In the genomic region with DNA sequence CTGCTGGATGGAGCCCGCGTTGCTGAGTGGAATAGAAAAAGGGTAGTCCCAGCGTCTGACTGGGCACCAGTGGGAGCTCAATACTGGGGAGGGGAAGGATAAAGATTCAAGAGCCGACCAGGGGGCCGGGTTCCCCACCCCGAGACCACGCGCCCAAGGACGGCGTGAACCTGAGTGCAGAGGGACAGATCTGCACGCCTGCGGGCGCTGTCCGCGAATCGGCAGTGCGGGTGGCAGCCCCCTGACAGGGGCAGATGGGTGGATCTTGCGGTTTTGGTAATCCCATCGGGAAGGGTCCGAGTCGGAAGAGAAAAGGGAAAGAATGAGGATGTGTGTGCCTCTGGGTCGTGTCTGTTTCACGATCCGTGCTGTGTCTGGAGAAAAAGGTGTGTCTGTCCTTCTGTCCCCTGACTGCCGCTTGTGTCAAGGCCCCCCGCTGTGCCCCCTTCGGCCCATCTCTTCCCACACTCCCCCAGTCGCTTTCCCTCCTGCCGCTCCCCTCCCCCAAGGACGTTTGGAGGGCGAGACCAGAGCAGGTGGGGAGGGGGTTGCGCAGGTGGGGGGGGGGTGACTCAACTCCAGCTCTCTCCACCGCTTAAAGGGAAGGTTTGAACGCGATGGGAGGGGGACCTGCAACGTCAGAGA, we compare ENCODE assay signal across 1 cellular context.
TF ChIP-seq lines count a peak whose summit lies in the region.

No MANE protein-coding gene starts in this region.

TF ChIP-seq in GM12878, 131 proteins besides CTCF, POLR2A, EP300 and RAD21:
- TF ChIP-seq MTA2 (IDR thresholded peaks at IDR 0.05; ENCODE audit: low read depth) = no peak
- no peak for TF ChIP-seq CEBPB (IDR thresholded peaks at IDR 0.05; ENCODE audit: borderline replicate concordance in 1 of 2, low read depth in 2 of 2, low read length in 2 of 2)
- TF ChIP-seq IKZF2 (IDR thresholded peaks at IDR 0.05) = no peak
- no peak for TF ChIP-seq BRCA1 (IDR thresholded peaks at IDR 0.05; ENCODE audit: low read depth, low read length)
- TF ChIP-seq, protein P1, sequence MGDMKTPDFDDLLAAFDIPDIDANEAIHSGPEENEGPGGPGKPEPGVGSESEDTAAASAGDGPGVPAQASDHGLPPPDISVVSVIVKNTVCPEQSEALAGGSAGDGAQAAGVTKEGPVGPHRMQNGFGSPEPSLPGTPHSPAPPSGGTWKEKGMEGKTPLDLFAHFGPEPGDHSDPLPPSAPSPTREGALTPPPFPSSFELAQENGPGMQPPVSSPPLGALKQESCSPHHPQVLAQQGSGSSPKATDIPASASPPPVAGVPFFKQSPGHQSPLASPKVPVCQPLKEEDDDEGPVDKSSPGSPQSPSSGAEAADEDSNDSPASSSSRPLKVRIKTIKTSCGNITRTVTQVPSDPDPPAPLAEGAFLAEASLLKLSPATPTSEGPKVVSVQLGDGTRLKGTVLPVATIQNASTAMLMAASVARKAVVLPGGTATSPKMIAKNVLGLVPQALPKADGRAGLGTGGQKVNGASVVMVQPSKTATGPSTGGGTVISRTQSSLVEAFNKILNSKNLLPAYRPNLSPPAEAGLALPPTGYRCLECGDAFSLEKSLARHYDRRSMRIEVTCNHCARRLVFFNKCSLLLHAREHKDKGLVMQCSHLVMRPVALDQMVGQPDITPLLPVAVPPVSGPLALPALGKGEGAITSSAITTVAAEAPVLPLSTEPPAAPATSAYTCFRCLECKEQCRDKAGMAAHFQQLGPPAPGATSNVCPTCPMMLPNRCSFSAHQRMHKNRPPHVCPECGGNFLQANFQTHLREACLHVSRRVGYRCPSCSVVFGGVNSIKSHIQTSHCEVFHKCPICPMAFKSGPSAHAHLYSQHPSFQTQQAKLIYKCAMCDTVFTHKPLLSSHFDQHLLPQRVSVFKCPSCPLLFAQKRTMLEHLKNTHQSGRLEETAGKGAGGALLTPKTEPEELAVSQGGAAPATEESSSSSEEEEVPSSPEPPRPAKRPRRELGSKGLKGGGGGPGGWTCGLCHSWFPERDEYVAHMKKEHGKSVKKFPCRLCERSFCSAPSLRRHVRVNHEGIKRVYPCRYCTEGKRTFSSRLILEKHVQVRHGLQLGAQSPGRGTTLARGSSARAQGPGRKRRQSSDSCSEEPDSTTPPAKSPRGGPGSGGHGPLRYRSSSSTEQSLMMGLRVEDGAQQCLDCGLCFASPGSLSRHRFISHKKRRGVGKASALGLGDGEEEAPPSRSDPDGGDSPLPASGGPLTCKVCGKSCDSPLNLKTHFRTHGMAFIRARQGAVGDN (IDR thresholded peaks at IDR 0.05) = no peak
- no peak for TF ChIP-seq ZNF207 (IDR thresholded peaks at IDR 0.05; ENCODE audit: borderline replicate concordance)
- TF ChIP-seq, protein P2, sequence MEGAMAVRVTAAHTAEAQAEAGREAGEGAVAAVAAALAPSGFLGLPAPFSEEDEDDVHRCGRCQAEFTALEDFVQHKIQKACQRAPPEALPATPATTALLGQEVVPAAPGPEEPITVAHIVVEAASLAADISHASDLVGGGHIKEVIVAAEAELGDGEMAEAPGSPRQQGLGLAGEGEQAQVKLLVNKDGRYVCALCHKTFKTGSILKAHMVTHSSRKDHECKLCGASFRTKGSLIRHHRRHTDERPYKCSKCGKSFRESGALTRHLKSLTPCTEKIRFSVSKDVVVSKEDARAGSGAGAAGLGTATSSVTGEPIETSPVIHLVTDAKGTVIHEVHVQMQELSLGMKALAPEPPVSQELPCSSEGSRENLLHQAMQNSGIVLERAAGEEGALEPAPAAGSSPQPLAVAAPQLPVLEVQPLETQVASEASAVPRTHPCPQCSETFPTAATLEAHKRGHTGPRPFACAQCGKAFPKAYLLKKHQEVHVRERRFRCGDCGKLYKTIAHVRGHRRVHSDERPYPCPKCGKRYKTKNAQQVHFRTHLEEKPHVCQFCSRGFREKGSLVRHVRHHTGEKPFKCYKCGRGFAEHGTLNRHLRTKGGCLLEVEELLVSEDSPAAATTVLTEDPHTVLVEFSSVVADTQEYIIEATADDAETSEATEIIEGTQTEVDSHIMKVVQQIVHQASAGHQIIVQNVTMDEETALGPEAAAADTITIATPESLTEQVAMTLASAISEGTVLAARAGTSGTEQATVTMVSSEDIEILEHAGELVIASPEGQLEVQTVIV (IDR thresholded peaks at IDR 0.05; ENCODE audit: borderline replicate concordance, partially characterized antibody) = no peak
- TF ChIP-seq, protein P3, sequence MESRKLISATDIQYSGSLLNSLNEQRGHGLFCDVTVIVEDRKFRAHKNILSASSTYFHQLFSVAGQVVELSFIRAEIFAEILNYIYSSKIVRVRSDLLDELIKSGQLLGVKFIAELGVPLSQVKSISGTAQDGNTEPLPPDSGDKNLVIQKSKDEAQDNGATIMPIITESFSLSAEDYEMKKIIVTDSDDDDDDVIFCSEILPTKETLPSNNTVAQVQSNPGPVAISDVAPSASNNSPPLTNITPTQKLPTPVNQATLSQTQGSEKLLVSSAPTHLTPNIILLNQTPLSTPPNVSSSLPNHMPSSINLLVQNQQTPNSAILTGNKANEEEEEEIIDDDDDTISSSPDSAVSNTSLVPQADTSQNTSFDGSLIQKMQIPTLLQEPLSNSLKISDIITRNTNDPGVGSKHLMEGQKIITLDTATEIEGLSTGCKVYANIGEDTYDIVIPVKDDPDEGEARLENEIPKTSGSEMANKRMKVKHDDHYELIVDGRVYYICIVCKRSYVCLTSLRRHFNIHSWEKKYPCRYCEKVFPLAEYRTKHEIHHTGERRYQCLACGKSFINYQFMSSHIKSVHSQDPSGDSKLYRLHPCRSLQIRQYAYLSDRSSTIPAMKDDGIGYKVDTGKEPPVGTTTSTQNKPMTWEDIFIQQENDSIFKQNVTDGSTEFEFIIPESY (IDR thresholded peaks at IDR 0.05) = no peak
- no peak for TF ChIP-seq NFIC (IDR thresholded peaks at IDR 0.05; ENCODE audit: low read depth, low read length)
- no peak for TF ChIP-seq ZZZ3 (IDR thresholded peaks at IDR 0.05; ENCODE audit: control insufficient read depth, insufficient read length, low read depth)
- TF ChIP-seq, protein P4, sequence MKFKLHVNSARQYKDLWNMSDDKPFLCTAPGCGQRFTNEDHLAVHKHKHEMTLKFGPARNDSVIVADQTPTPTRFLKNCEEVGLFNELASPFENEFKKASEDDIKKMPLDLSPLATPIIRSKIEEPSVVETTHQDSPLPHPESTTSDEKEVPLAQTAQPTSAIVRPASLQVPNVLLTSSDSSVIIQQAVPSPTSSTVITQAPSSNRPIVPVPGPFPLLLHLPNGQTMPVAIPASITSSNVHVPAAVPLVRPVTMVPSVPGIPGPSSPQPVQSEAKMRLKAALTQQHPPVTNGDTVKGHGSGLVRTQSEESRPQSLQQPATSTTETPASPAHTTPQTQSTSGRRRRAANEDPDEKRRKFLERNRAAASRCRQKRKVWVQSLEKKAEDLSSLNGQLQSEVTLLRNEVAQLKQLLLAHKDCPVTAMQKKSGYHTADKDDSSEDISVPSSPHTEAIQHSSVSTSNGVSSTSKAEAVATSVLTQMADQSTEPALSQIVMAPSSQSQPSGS (IDR thresholded peaks at IDR 0.05; ENCODE audit: low read length) = no peak
- no peak for TF ChIP-seq MEF2B (IDR thresholded peaks at IDR 0.05; ENCODE audit: partially characterized antibody, poor library complexity, severe bottlenecking)
- TF ChIP-seq PML (IDR thresholded peaks at IDR 0.05; ENCODE audit: low read length) = no peak
- TF ChIP-seq, protein P5, sequence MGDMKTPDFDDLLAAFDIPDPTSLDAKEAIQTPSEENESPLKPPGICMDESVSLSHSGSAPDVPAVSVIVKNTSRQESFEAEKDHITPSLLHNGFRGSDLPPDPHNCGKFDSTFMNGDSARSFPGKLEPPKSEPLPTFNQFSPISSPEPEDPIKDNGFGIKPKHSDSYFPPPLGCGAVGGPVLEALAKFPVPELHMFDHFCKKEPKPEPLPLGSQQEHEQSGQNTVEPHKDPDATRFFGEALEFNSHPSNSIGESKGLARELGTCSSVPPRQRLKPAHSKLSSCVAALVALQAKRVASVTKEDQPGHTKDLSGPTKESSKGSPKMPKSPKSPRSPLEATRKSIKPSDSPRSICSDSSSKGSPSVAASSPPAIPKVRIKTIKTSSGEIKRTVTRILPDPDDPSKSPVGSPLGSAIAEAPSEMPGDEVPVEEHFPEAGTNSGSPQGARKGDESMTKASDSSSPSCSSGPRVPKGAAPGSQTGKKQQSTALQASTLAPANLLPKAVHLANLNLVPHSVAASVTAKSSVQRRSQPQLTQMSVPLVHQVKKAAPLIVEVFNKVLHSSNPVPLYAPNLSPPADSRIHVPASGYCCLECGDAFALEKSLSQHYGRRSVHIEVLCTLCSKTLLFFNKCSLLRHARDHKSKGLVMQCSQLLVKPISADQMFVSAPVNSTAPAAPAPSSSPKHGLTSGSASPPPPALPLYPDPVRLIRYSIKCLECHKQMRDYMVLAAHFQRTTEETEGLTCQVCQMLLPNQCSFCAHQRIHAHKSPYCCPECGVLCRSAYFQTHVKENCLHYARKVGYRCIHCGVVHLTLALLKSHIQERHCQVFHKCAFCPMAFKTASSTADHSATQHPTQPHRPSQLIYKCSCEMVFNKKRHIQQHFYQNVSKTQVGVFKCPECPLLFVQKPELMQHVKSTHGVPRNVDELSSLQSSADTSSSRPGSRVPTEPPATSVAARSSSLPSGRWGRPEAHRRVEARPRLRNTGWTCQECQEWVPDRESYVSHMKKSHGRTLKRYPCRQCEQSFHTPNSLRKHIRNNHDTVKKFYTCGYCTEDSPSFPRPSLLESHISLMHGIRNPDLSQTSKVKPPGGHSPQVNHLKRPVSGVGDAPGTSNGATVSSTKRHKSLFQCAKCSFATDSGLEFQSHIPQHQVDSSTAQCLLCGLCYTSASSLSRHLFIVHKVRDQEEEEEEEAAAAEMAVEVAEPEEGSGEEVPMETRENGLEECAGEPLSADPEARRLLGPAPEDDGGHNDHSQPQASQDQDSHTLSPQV (IDR thresholded peaks at IDR 0.05) = no peak
- TF ChIP-seq RCOR1 (conservative IDR thresholded peaks at IDR 0.05; ENCODE audit: low read depth, low read length) = no peak
- TF ChIP-seq, protein P6, sequence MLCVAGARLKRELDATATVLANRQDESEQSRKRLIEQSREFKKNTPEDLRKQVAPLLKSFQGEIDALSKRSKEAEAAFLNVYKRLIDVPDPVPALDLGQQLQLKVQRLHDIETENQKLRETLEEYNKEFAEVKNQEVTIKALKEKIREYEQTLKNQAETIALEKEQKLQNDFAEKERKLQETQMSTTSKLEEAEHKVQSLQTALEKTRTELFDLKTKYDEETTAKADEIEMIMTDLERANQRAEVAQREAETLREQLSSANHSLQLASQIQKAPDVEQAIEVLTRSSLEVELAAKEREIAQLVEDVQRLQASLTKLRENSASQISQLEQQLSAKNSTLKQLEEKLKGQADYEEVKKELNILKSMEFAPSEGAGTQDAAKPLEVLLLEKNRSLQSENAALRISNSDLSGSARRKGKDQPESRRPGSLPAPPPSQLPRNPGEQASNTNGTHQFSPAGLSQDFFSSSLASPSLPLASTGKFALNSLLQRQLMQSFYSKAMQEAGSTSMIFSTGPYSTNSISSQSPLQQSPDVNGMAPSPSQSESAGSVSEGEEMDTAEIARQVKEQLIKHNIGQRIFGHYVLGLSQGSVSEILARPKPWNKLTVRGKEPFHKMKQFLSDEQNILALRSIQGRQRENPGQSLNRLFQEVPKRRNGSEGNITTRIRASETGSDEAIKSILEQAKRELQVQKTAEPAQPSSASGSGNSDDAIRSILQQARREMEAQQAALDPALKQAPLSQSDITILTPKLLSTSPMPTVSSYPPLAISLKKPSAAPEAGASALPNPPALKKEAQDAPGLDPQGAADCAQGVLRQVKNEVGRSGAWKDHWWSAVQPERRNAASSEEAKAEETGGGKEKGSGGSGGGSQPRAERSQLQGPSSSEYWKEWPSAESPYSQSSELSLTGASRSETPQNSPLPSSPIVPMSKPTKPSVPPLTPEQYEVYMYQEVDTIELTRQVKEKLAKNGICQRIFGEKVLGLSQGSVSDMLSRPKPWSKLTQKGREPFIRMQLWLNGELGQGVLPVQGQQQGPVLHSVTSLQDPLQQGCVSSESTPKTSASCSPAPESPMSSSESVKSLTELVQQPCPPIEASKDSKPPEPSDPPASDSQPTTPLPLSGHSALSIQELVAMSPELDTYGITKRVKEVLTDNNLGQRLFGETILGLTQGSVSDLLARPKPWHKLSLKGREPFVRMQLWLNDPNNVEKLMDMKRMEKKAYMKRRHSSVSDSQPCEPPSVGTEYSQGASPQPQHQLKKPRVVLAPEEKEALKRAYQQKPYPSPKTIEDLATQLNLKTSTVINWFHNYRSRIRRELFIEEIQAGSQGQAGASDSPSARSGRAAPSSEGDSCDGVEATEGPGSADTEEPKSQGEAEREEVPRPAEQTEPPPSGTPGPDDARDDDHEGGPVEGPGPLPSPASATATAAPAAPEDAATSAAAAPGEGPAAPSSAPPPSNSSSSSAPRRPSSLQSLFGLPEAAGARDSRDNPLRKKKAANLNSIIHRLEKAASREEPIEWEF (IDR thresholded peaks at IDR 0.05; ENCODE audit: insufficient replicate concordance, low read depth, low read length) = no peak
- TF ChIP-seq CHD1 (IDR thresholded peaks at IDR 0.05; ENCODE audit: low read depth, low read length) = no peak
- no peak for TF ChIP-seq TBL1XR1 (IDR thresholded peaks at IDR 0.05; ENCODE audit: low read depth, low read length)
TF ChIP-seq in GM12878: peak in this region for 0.
